8 cellular contexts compared by ENCODE assay signal in genomic region chr2:38376346-38376682, GRCh38. TPM values are rescaled to one million over a fixed set of nuclear protein-coding genes. Genes with fewer than 3 reads are reported as not detected.
DNase-seq lines count a peak whose midpoint lies in the region; ATAC-seq and TF ChIP-seq lines count a peak whose summit lies in the region.

No MANE protein-coding gene starts in this region.

- ATAC-seq in GM21515 (IDR thresholded peaks at IDR 0.05; ENCODE audit: unreplicated experiment) (peak; percentile 32), RWPE2 (ENCODE audit: low read depth) (peak; percentile 29), left ventricle myocardium superior (peak; percentile 33)

- H3K27me3 ChIP-seq in HUES48 (ENCODE audit: control insufficient read depth, insufficient read depth, low read length) (no peaks in the 10 kb centered on the region), RWPE2 (ENCODE audit: insufficient read depth, poor library complexity, severe bottlenecking) (no peaks in the 10 kb centered on the region)

- DNase-seq in EL (peak; percentile 67), RWPE2 (ENCODE audit: low spot score) (no peak), amniotic epithelial cell (ENCODE audit: low read depth) (peak; percentile 74), left ventricle myocardium superior (no peak), pulmonary artery endothelial cell (ENCODE audit: low read depth, low spot score) (peak; percentile 46), OCI-M2 (lab: John Stamatoyannopoulos, UW; ENCODE audit: unreplicated experiment) (no peak)

- H3K36me3 ChIP-seq in HUES48 (ENCODE audit: control insufficient read depth, insufficient read depth, low read length), result peaks cover 7% of the 10 kb centered on the region; the same call in 1 of the 2 replicates
- peaks cover 14% of the 10 kb centered on the region for H3K36me3 ChIP-seq in RWPE2 (ENCODE audit: low read depth)

- peak overlapping the region; percentile 94 for H3K4me3 ChIP-seq in HUES48 (ENCODE audit: low read depth, low read length)
- H3K4me3 ChIP-seq in RWPE2 (ENCODE audit: severe bottlenecking), result peak overlapping the region; percentile 99

- no peak for TF ChIP-seq CTCF in RWPE2 (IDR thresholded peaks at IDR 0.05; ENCODE audit: poor library complexity, severe bottlenecking)

- intact Hi-C loops in left ventricle myocardium superior (cut with micrococcal nuclease), result loop anchor here (10.0 kb wide), 1 partner anchor 68 kb away; no protein-coding TSS in a partner anchor

- peak overlapping the region; percentile 98 for H3K9ac ChIP-seq in HUES48 (ENCODE audit: low read depth, low read length)

- H3K4me1 ChIP-seq in HUES48 (ENCODE audit: control insufficient read depth, insufficient read depth, low read length), result peaks cover 21% of the 10 kb centered on the region
- H3K4me1 ChIP-seq in RWPE2 (ENCODE audit: insufficient read depth, poor library complexity, severe bottlenecking), result peaks cover 9% of the 10 kb centered on the region

- no peaks in the 10 kb centered on the region for H3K9me3 ChIP-seq in HUES48 (ENCODE audit: control insufficient read depth, insufficient read depth, low read length)
- H3K9me3 ChIP-seq in RWPE2 (ENCODE audit: severe bottlenecking), result no peaks in the 10 kb centered on the region

- H3K27ac ChIP-seq in HUES48 (ENCODE audit: low read depth, low read length) (peak overlapping the region; percentile 52), RWPE2 (ENCODE audit: poor library complexity, severe bottlenecking) (peak overlapping the region; percentile 57)

RNA-seq across cellular contexts. Expression of gene ATL2, which starts 0.8 kb away (rescaled TPM):
- total RNA-seq in left ventricle myocardium superior (28.2 TPM), pulmonary artery endothelial cell (56.8 and 90.0 TPM in 2 replicates)

Comparison
In these comparisons a context has a peak if more than half of its experiments do, and no peak if none do; other contexts are left out.
1. DNase-seq: peak in EL (single experiment), amniotic epithelial cell (single experiment) and pulmonary artery endothelial cell (single experiment); none in RWPE2 (single experiment), left ventricle myocardium superior (single experiment) and OCI-M2 (single experiment).
2. Peak in every context shown above with its lines, with median percentiles within 50 percentile points of each other: ATAC-seq.